Comparison of ENCODE assay signal across 8 cellular contexts in the genomic region with DNA sequence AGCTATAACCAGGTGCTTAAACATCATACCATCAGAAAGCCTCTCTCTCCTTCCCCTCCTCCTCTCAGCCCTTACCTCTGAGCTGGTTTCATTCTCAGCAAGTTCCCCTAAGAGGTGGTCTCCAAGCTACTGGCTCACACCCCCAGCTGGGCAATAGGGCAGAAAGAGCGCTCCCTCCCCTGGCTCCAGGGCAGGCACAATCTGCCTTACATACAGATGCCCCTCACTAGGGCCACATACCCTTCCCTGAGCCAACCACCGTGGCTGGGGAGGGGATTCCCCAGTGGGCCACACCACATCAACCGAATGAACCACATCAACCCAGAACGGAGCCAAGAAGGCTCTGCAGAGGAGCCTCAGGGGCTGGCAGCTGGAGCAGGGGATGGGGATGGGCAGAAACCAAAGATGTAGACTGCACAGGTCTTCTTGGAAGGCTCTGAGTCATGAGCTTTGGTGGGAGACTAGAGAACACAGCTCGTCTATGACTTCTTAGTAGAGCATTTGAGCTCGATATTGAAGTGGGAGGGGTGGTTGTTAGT. TPM values are rescaled to one million over a fixed set of nuclear protein-coding genes. Genes with fewer than 3 reads are reported as not detected.
DNase-seq lines count a peak whose midpoint lies in the region; ATAC-seq and TF ChIP-seq lines count a peak whose summit lies in the region.

No MANE protein-coding gene starts in this region.

- peaks cover 5% of the 10 kb centered on the region for H3K36me3 Mint-ChIP-seq in activated naive CD8-positive, alpha-beta T cell treated with anti-CD3 and anti-CD28 coated beads for 36 hours
- H3K36me3 Mint-ChIP-seq in GM23338 (ENCODE audit: low read depth) = peaks cover 5% of the 10 kb centered on the region; the same call in 1 of the 3 replicates

- peaks cover 15% of the 10 kb centered on the region for H3K9me3 Mint-ChIP-seq in activated naive CD8-positive, alpha-beta T cell treated with anti-CD3 and anti-CD28 coated beads for 36 hours
- peaks cover 23% of the 10 kb centered on the region for H3K9me3 Mint-ChIP-seq in GM23338

- H4K20me1 ChIP-seq in GM23338 (replicated peaks; ENCODE audit: insufficient read depth) = no peaks in the 10 kb centered on the region

- H3F3A ChIP-seq in GM23338 (replicated peaks; ENCODE audit: low read depth) = no peaks in the 10 kb centered on the region

- no peak for TF ChIP-seq CTCF in tibial artery (IDR thresholded peaks at IDR 0.05)
- no peak for TF ChIP-seq CTCF in GM23338 (conservative IDR thresholded peaks at IDR 0.05; ENCODE audit: low read depth in 2 of 2)

- ATAC-seq in HG02610 (IDR thresholded peaks at IDR 0.05; ENCODE audit: unreplicated experiment) (no peak), GM23338 (no peak), HG03097 (IDR thresholded peaks at IDR 0.05; ENCODE audit: low FRiP score, unreplicated experiment) (no peak)

- H3K27me3 Mint-ChIP-seq in activated naive CD8-positive, alpha-beta T cell treated with anti-CD3 and anti-CD28 coated beads for 36 hours = peaks cover 42% of the 10 kb centered on the region
- peaks cover 20% of the 10 kb centered on the region for H3K27me3 Mint-ChIP-seq in GM23338 (ENCODE audit: insufficient read depth, low read depth, poor library complexity)

- H3K4me1 ChIP-seq in mesendoderm (ENCODE audit: control insufficient read depth, low read depth, low read length) (peaks cover 19% of the 10 kb centered on the region), tibial artery (peaks cover 0 to 35% (median 10%) of the 10 kb centered on the region in 4 donors), GM23338 (ENCODE audit: insufficient read depth) (peaks cover 5% of the 10 kb centered on the region; the same call in 1 of the 2 replicates)

- H3K18ac ChIP-seq in mesendoderm (ENCODE audit: low read length) = no peak overlapping the region

- no peaks in the 10 kb centered on the region for H3K9me3 ChIP-seq in tibial artery

- H3K36me3 ChIP-seq in mesendoderm (ENCODE audit: control insufficient read depth, insufficient read depth, low read length) = no peaks in the 10 kb centered on the region
- H3K36me3 ChIP-seq in tibial artery = no peaks in the 10 kb centered on the region
- H3K36me3 ChIP-seq in GM23338 (ENCODE audit: insufficient read depth) = peaks cover 6% of the 10 kb centered on the region; the same call in 1 of the 2 replicates

- H3K9me2 ChIP-seq in GM23338 (ENCODE audit: insufficient read depth) = no peaks in the 10 kb centered on the region

- H2BK5ac ChIP-seq in mesendoderm (ENCODE audit: low read length) = no peak overlapping the region

- H3K4me1 Mint-ChIP-seq in activated naive CD8-positive, alpha-beta T cell treated with anti-CD3 and anti-CD28 coated beads for 36 hours = peaks cover 27% of the 10 kb centered on the region
- peaks cover 29% of the 10 kb centered on the region for H3K4me1 Mint-ChIP-seq in GM23338

- H3K4me2 ChIP-seq in mesendoderm (ENCODE audit: low read length) (no peak overlapping the region), GM23338 (no peak overlapping the region)

- H3K79me1 ChIP-seq in mesendoderm (ENCODE audit: low read length) = no peaks in the 10 kb centered on the region

- intact Hi-C loops in tibial artery (cut with DNase I; ENCODE audit: low total_unique reads) = no loop called here

- H3K4me3 Mint-ChIP-seq in activated naive CD8-positive, alpha-beta T cell treated with anti-CD3 and anti-CD28 coated beads for 36 hours = peak overlapping the region; percentile 9
- H3K4me3 Mint-ChIP-seq in GM23338 = no peak overlapping the region

- no peak overlapping the region for H3K23ac ChIP-seq in mesendoderm (ENCODE audit: low read length)

- no peak overlapping the region for H3K56ac ChIP-seq in mesendoderm (ENCODE audit: low read length)

- H3K79me2 ChIP-seq in mesendoderm (ENCODE audit: control insufficient read depth, insufficient read depth, low read length) (no peaks in the 10 kb centered on the region), GM23338 (replicated peaks; ENCODE audit: insufficient read depth) (no peaks in the 10 kb centered on the region)

- H3K4ac ChIP-seq in mesendoderm (ENCODE audit: low read depth, low read length) = no peak overlapping the region

- H3K27me3 ChIP-seq in mesendoderm (ENCODE audit: insufficient read depth, low read length, poor library complexity) = no peaks in the 10 kb centered on the region
- H3K27me3 ChIP-seq in tibial artery = peaks cover 0 to 20% of the 10 kb centered on the region in 2 donors
- peaks cover 7% of the 10 kb centered on the region; the same call in 1 of the 2 replicates for H3K27me3 ChIP-seq in GM23338 (ENCODE audit: insufficient read depth)

- no peak overlapping the region for H4K8ac ChIP-seq in mesendoderm (ENCODE audit: low read depth, low read length)

- H2BK120ac ChIP-seq in mesendoderm (ENCODE audit: low read depth, low read length) = peak overlapping the region; percentile 46

- no peak overlapping the region for H3K9ac ChIP-seq in mesendoderm (ENCODE audit: low read length)

- peak overlapping the region; percentile 46 for H2AK5ac ChIP-seq in mesendoderm (ENCODE audit: low read length)

- peak overlapping the region; percentile 55 for H3K27ac Mint-ChIP-seq in activated naive CD8-positive, alpha-beta T cell treated with anti-CD3 and anti-CD28 coated beads for 36 hours
- no peak overlapping the region for H3K27ac Mint-ChIP-seq in GM23338

- no peak overlapping the region for H4K5ac ChIP-seq in mesendoderm (ENCODE audit: low read length)

- no CpG with 5 or more reads among the region's 6 CpGs for WGBS in mesendoderm (ENCODE audit: extremely low coverage, insufficient coverage, low lambda C conversion rate)

- DNase-seq in activated gamma-delta T cell treated with Interleukin-2 at 50 U/mL for 16 hours = peak; percentile 33
- DNase-seq in activated gamma-delta T cell (lab: John Stamatoyannopoulos, UW) = no peak
- DNase-seq in activated naive CD8-positive, alpha-beta T cell treated with anti-CD3 and anti-CD28 coated beads for 36 hours = peak; percentile 87
- DNase-seq in mesendoderm = no peak
- no peak for DNase-seq in tibial artery
- DNase-seq in GM23338 (ENCODE audit: low spot score) = no peak

- no peak overlapping the region for H2AFZ ChIP-seq in GM23338

- H2BK15ac ChIP-seq in mesendoderm (replicated peaks; ENCODE audit: low read depth) = no peak overlapping the region

- H3K27ac ChIP-seq in mesendoderm (ENCODE audit: low read depth, low read length) (no peak overlapping the region), tibial artery (peak overlapping the region; percentile 26 to 38), GM23338 (ENCODE audit: low read depth) (no peak overlapping the region)

- H3K4me3 ChIP-seq in mesendoderm (ENCODE audit: low read length) (no peak overlapping the region), tibial artery (no peak overlapping the region), GM23338 (no peak overlapping the region)

TF ChIP-seq in GM23338, 12 proteins besides CTCF, POLR2A, EP300 and RAD21:
- no peak for TF ChIP-seq ZNF114 (CRISPR knock-in tag; IDR thresholded peaks at IDR 0.05)

RNA-seq across cellular contexts. Expression of a gene that starts 4.6 kb away (rescaled TPM):
- total RNA-seq in activated naive CD8-positive, alpha-beta T cell treated with anti-CD3 and anti-CD28 coated beads for 36 hours = 1 to 10 TPM; 1.9 to 3.1 TPM
- polyA plus RNA-seq in mesendoderm (2013, experiment 1 of 2) = 5.7 TPM
- 5.4 TPM for polyA plus RNA-seq in mesendoderm (2013, experiment 2 of 2)
- 24.9 and 26.8 TPM in 2 replicates for total RNA-seq in GM23338 (2014; rRNA removed; shearing (Covaris generic))
- 18.8 and 24.4 TPM in 2 replicates for polyA plus RNA-seq in GM23338 (2016; fragmentation: Nextera tagmentation; extraction: Ambion mirVana)

Comparison
In these comparisons a context has a peak if more than half of its experiments do, and no peak if none do; other contexts are left out.
1. DNase-seq: peak in activated gamma-delta T cell treated with Interleukin-2 at 50 U/mL for 16 hours (single experiment) and activated naive CD8-positive, alpha-beta T cell treated with anti-CD3 and anti-CD28 coated beads for 36 hours (single experiment); none in activated gamma-delta T cell (single experiment), mesendoderm (single experiment), tibial artery (0 of 2) and GM23338 (single experiment).
2. H3K27ac ChIP-seq: peak in tibial artery (2 of 2); none in mesendoderm (single experiment) and GM23338 (single experiment).